In the genomic region with DNA sequence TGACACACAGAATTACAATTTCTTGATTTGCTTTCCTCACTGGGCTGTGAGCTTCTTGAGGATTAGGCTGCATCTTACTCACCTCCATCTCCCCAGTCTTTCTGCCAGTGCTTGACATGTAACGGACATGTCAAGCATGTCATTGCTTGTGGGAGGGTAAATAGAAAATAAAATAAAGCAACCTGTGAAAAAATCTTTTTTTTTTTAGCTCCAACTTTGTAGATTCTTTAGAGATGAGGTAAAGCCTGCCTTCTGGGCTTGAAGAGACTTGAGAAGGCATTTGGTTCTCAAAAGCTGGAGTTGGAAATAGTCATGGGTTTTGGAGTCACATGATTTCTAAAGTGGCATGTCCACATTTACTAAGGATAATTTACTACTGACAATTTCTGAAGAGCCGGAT, we compare ENCODE assay signal across 9 cellular contexts.
DNase-seq lines count a peak whose midpoint lies in the region; ATAC-seq and TF ChIP-seq lines count a peak whose summit lies in the region.
"Had no signal": no experiment of that assay in that cellular context is flagged by ENCODE, and none has a peak within 500 bp of the region (broad histone marks: within the 10 kb centered on the region; RNA-seq: fewer than 3 reads in every experiment).

No MANE protein-coding gene starts in this region.

- intact Hi-C loops in psoas muscle (cut with DNase I), result no loop called here

- TF ChIP-seq CTCF in Loucy (conservative IDR thresholded peaks at IDR 0.05; ENCODE audit: low read length) (no peak), epithelial cell of esophagus (IDR thresholded peaks at IDR 0.05; ENCODE audit: insufficient read depth, low read depth, low read length, missing control alignments) (no peak), psoas muscle (IDR thresholded peaks at IDR 0.05) (no peak)

- no peaks in the 10 kb centered on the region for H4K20me1 ChIP-seq in Loucy (ENCODE audit: insufficient read depth, low read length, poor library complexity, severe bottlenecking)

- H3K9me3 ChIP-seq in Loucy (ENCODE audit: insufficient read depth, low read depth, low read length), result no peaks in the 10 kb centered on the region
- H3K9me3 ChIP-seq in psoas muscle, result no peaks in the 10 kb centered on the region
- H3K9me3 ChIP-seq: body of pancreas had no signal

- no peaks in the 10 kb centered on the region for H3F3A ChIP-seq in Loucy (ENCODE audit: low read depth)

- H3K9me2 ChIP-seq in Loucy (replicated peaks; ENCODE audit: low read depth, low read length), result no peaks in the 10 kb centered on the region

- H3K4me1 ChIP-seq in Loucy (ENCODE audit: insufficient read depth, low read length, poor library complexity, severe bottlenecking) (peaks cover 15% of the 10 kb centered on the region), psoas muscle (peaks cover 20% of the 10 kb centered on the region)

- peak; percentile 44 for DNase-seq in EL
- peak; percentile 91 for DNase-seq in epithelial cell of esophagus (ENCODE audit: low read depth)
- DNase-seq in psoas muscle, result no peak
- DNase-seq in NCI-H510A treated with DMSO at 0.1 percent for 48 hours (lab: John Stamatoyannopoulos, UW), result no peak
- no peak for DNase-seq in NCI-H446 (lab: John Stamatoyannopoulos, UW)
- no peak for DNase-seq in globus pallidus (ENCODE audit: low spot score)

- peak overlapping the region; percentile 62 for H3K4me3 ChIP-seq in Loucy (ENCODE audit: low read length, poor library complexity, severe bottlenecking)
- H3K4me3 ChIP-seq in epithelial cell of esophagus (ENCODE audit: low read length), result no peak overlapping the region
- H3K4me3 ChIP-seq in psoas muscle, result no peak overlapping the region
- H3K4me3 ChIP-seq: body of pancreas had no signal

- H3K27me3 ChIP-seq in Loucy (ENCODE audit: insufficient read depth, low read length, poor library complexity, severe bottlenecking) (no peaks in the 10 kb centered on the region), psoas muscle (ENCODE audit: insufficient read depth in 3 of 3, low read length in 2 of 3) (no peaks in the 10 kb centered on the region)
- H3K27me3 ChIP-seq: body of pancreas had no signal

- H3K4me2 ChIP-seq in Loucy (ENCODE audit: low read depth, low read length, poor library complexity, severe bottlenecking), result peak overlapping the region; percentile 59

- no peak for ATAC-seq in psoas muscle
- no peak for ATAC-seq in HG02759 (IDR thresholded peaks at IDR 0.05; ENCODE audit: unreplicated experiment)
- ATAC-seq: body of pancreas had no signal

- H3K36me3 ChIP-seq in Loucy (ENCODE audit: insufficient read depth, low read length) (no peaks in the 10 kb centered on the region), psoas muscle (ENCODE audit: insufficient read depth in 1 of 2, low read depth in 1 of 2) (peaks cover 0 to 64% of the 10 kb centered on the region in 2 donors)

- peak overlapping the region; percentile 57 for H3K9ac ChIP-seq in Loucy (ENCODE audit: low read depth, low read length, poor library complexity, severe bottlenecking)

- H3K27ac ChIP-seq in psoas muscle, result peak overlapping the region; percentile 16
- H3K27ac ChIP-seq: body of pancreas had no signal

- WGBS in psoas muscle, 3 donors, result 45 to 59% (median 52%) methylated on average over 2 of the region's 2 CpGs

- peak overlapping the region; percentile 83 for H2AFZ ChIP-seq in Loucy (ENCODE audit: low read length)

- no peaks in the 10 kb centered on the region for H3K79me2 ChIP-seq in Loucy (ENCODE audit: insufficient read depth, low read length)

Comparison
In these comparisons a context has a peak if more than half of its experiments do, and no peak if none do; other contexts are left out.
1. DNase-seq: peak in EL (single experiment) and epithelial cell of esophagus (single experiment); none in psoas muscle (0 of 2), NCI-H510A treated with DMSO at 0.1 percent for 48 hours (single experiment), NCI-H446 (0 of 2) and globus pallidus (single experiment).